ENCODE assay signal across 11 cellular contexts in genomic region chr7:156650042-156650441, GRCh38. TPM values are rescaled to one million over a fixed set of nuclear protein-coding genes. Genes with fewer than 3 reads are reported as not detected.
DNase-seq lines count a peak whose midpoint lies in the region; ATAC-seq and TF ChIP-seq lines count a peak whose summit lies in the region.
"Had no signal": no experiment of that assay in that cellular context is flagged by ENCODE, and none has a peak within 500 bp of the region (broad histone marks: within the 10 kb centered on the region; RNA-seq: fewer than 3 reads in every experiment).

No MANE protein-coding gene starts in this region.

- peaks cover 2% of the 10 kb centered on the region for H3K36me3 Mint-ChIP-seq in activated CD4-positive, alpha-beta memory T cell treated with anti-CD3 and anti-CD28 coated beads for 36 hours

- intact Hi-C loops in activated CD4-positive, alpha-beta memory T cell treated with anti-CD3 and anti-CD28 coated beads for 36 hours (cut with micrococcal nuclease), result loop anchor here (1.0 kb wide), 1 partner anchor 167 kb away; no protein-coding TSS in a partner anchor
- intact Hi-C loops in right cardiac atrium (cut with DNase I) (no loop called here), gastrocnemius medialis (cut with DNase I; ENCODE audit: low total_unique reads) (no loop called here)

- POLR2A ChIA-PET in activated CD4-positive, alpha-beta memory T cell treated with anti-CD3 and anti-CD28 coated beads for 36 hours (lab: Charles Lee), result no interaction called here

- H3K4me3 ChIP-seq in right cardiac atrium (ENCODE audit: low read length) (no peak overlapping the region), gastrocnemius medialis (no peak overlapping the region)
- H3K4me3 ChIP-seq: ascending aorta, SJSA1 had no signal

- peaks cover 2% of the 10 kb centered on the region for H3K9me3 Mint-ChIP-seq in activated CD4-positive, alpha-beta memory T cell treated with anti-CD3 and anti-CD28 coated beads for 36 hours

- H3K36me3 ChIP-seq in gastrocnemius medialis, result no peaks in the 10 kb centered on the region
- H3K36me3 ChIP-seq: ascending aorta, SJSA1 had no signal

- H3K4me3 Mint-ChIP-seq in activated CD4-positive, alpha-beta memory T cell treated with anti-CD3 and anti-CD28 coated beads for 36 hours, result no peak overlapping the region

- peak; percentile 21 for DNase-seq in HCEC 1CT
- DNase-seq in activated CD4-positive, alpha-beta memory T cell treated with anti-CD3 and anti-CD28 coated beads for 36 hours, result peak; percentile 40
- peak; percentile 73 for DNase-seq in left lobe of liver (ENCODE audit: low spot score)
- no peak for DNase-seq in right cardiac atrium
- DNase-seq in gastrocnemius medialis, result no peak
- DNase-seq: naive B cell had no signal

- CTCF ChIA-PET in activated CD4-positive, alpha-beta memory T cell treated with anti-CD3 and anti-CD28 coated beads for 36 hours (lab: Charles Lee), result interaction anchor here (1.0 to 1.5 kb wide), 3 partner anchors 9 to 144 kb away, joined by 3 read pairs; partner anchors contain the start of gene RNF32

- TF ChIP-seq POLR2A in gastrocnemius medialis (IDR thresholded peaks at IDR 0.05), result no peak

- no peak overlapping the region for H3K27ac Mint-ChIP-seq in activated CD4-positive, alpha-beta memory T cell treated with anti-CD3 and anti-CD28 coated beads for 36 hours

- WGBS in right cardiac atrium, result 75% methylated on average over 9 of the region's 9 CpGs

- TF ChIP-seq CTCF in C4-2B (conservative IDR thresholded peaks at IDR 0.05) (peak; percentile 84), gastrocnemius medialis (IDR thresholded peaks at IDR 0.05 in 4 of 5, conservative IDR thresholded peaks at IDR 0.05 in 1 of 5) (no peak)

- peaks cover 54% of the 10 kb centered on the region for H3K27me3 Mint-ChIP-seq in activated CD4-positive, alpha-beta memory T cell treated with anti-CD3 and anti-CD28 coated beads for 36 hours

- H3K9me3 ChIP-seq in right cardiac atrium (ENCODE audit: control insufficient read depth, low read length) (no peaks in the 10 kb centered on the region), gastrocnemius medialis (no peaks in the 10 kb centered on the region)
- H3K9me3 ChIP-seq: ascending aorta, SJSA1 had no signal

- in situ Hi-C loops in gastrocnemius medialis (cut with MboI; ENCODE audit: low sequenced_read_pairs in 4 of 4), result no loop called here

- H3K27ac ChIP-seq in C4-2B, result no peak overlapping the region
- no peak overlapping the region for H3K27ac ChIP-seq in right cardiac atrium (ENCODE audit: low read length)
- H3K27ac ChIP-seq in gastrocnemius medialis, result no peak overlapping the region
- H3K27ac ChIP-seq: ascending aorta, SJSA1 had no signal

- H3K27me3 ChIP-seq in right cardiac atrium (ENCODE audit: control insufficient read depth, insufficient read depth) (no peaks in the 10 kb centered on the region), gastrocnemius medialis (peaks cover 6 to 36% (median 11%) of the 10 kb centered on the region in 3 donors)
- H3K27me3 ChIP-seq: ascending aorta, SJSA1 had no signal

- no peaks in the 10 kb centered on the region for H3K4me1 Mint-ChIP-seq in activated CD4-positive, alpha-beta memory T cell treated with anti-CD3 and anti-CD28 coated beads for 36 hours (ENCODE audit: low read depth)
- H3K4me1 Mint-ChIP-seq: naive B cell had no signal

- ATAC-seq in left lobe of liver (peak; percentile 100), right cardiac atrium (no peak), gastrocnemius medialis (no peak), HG03354 (IDR thresholded peaks at IDR 0.05; ENCODE audit: poor library complexity, severe bottlenecking, unreplicated experiment) (no peak), GM21390 (IDR thresholded peaks at IDR 0.05; ENCODE audit: unreplicated experiment) (no peak)

- H3K4me1 ChIP-seq in right cardiac atrium (ENCODE audit: control insufficient read depth, insufficient read depth, low read length) (no peaks in the 10 kb centered on the region), gastrocnemius medialis (no peaks in the 10 kb centered on the region)
- H3K4me1 ChIP-seq: ascending aorta, SJSA1 had no signal

RNA-seq across cellular contexts. Expression of gene RNF32, which starts 9.5 kb away (rescaled TPM):
- 1 to 10 TPM; 1.4 to 2.6 TPM for total RNA-seq in activated CD4-positive, alpha-beta memory T cell treated with anti-CD3 and anti-CD28 coated beads for 36 hours
- 1.0 TPM for total RNA-seq in left lobe of liver
- total RNA-seq in right cardiac atrium, result 1 to 10 TPM in 1 of 4 donors, under 1 TPM in 3; 0.47 to 1.3 (median 0.54) TPM
- polyA plus RNA-seq in right cardiac atrium, result 0.48 TPM
- under 1 TPM in 1 of 4 donors, not detected in 3; 0.85 TPM for total RNA-seq in gastrocnemius medialis

Comparison
In these comparisons a context has a peak if more than half of its experiments do, and no peak if none do; other contexts are left out.
1. DNase-seq: peak in HCEC 1CT (single experiment), activated CD4-positive, alpha-beta memory T cell treated with anti-CD3 and anti-CD28 coated beads for 36 hours (single experiment) and left lobe of liver (single experiment); none in right cardiac atrium (0 of 3) and gastrocnemius medialis (0 of 2).